Comparison of ENCODE assay signal across 11 cellular contexts in genomic region chr4:158906073-158906472, GRCh38.
DNase-seq lines count a peak whose midpoint lies in the region; ATAC-seq and TF ChIP-seq lines count a peak whose summit lies in the region.
"Had no signal": no experiment of that assay in that cellular context is flagged by ENCODE, and none has a peak within 500 bp of the region (broad histone marks: within the 10 kb centered on the region; RNA-seq: fewer than 3 reads in every experiment).

No MANE protein-coding gene starts in this region.

- TF ChIP-seq POLR2A in sigmoid colon (IDR thresholded peaks at IDR 0.05) = no peak

- no peak overlapping the region for H3K4me3 ChIP-seq in CD4-positive, alpha-beta memory T cell (ENCODE audit: low read length in 2 of 2)
- H3K4me3 ChIP-seq in sigmoid colon = no peak overlapping the region
- H3K4me3 ChIP-seq: BLaER1, hepatocyte had no signal

- ATAC-seq in GM19023 (IDR thresholded peaks at IDR 0.05; ENCODE audit: unreplicated experiment) = peak; percentile 67
- ATAC-seq in HG02642 (IDR thresholded peaks at IDR 0.05; ENCODE audit: poor library complexity, unreplicated experiment) = peak; percentile 88

- TF ChIP-seq EP300 in sigmoid colon (IDR thresholded peaks at IDR 0.05) = no peak

- POLR2A ChIA-PET in CD4-positive, alpha-beta memory T cell (lab: Charles Lee; ENCODE audit: partially characterized antibody) = no interaction called here

- no peaks in the 10 kb centered on the region for H3K36me3 ChIP-seq in CD4-positive, alpha-beta memory T cell (ENCODE audit: insufficient read depth, low read length)
- peaks cover 0 to 11% (median 2%) of the 10 kb centered on the region in 4 donors for H3K36me3 ChIP-seq in sigmoid colon

- H3K9me3 ChIP-seq in CD4-positive, alpha-beta memory T cell (ENCODE audit: control insufficient read depth in 1 of 2, low read length in 2 of 2) = no peaks in the 10 kb centered on the region
- no peaks in the 10 kb centered on the region for H3K9me3 ChIP-seq in sigmoid colon

- peaks cover 13% of the 10 kb centered on the region for H3K4me1 ChIP-seq in CD4-positive, alpha-beta memory T cell (ENCODE audit: insufficient read depth, low read length)
- H3K4me1 ChIP-seq in sigmoid colon = peaks cover 0 to 8% (median 3%) of the 10 kb centered on the region in 4 donors

- H3K4me3 Mint-ChIP-seq in CD4-positive, alpha-beta memory T cell = no peak overlapping the region
- H3K4me3 Mint-ChIP-seq in osteocyte (ENCODE audit: unreplicated experiment) = no peak overlapping the region

- peaks cover 19 to 22% of the 10 kb centered on the region in 2 donors for H3K36me3 Mint-ChIP-seq in CD4-positive, alpha-beta memory T cell
- H3K36me3 Mint-ChIP-seq in osteocyte (ENCODE audit: unreplicated experiment) = peaks cover 22% of the 10 kb centered on the region

- H3K27me3 ChIP-seq in CD4-positive, alpha-beta memory T cell (ENCODE audit: insufficient read depth, low read length) = no peaks in the 10 kb centered on the region
- H3K27me3 ChIP-seq in sigmoid colon = no peaks in the 10 kb centered on the region
- H3K27me3 ChIP-seq: BLaER1, hepatocyte had no signal

- H3K4me1 Mint-ChIP-seq in CD4-positive, alpha-beta memory T cell = peaks cover 9 to 29% (median 15%) of the 10 kb centered on the region in 4 donors
- H3K4me1 Mint-ChIP-seq in osteocyte (ENCODE audit: unreplicated experiment) = peaks cover 16% of the 10 kb centered on the region

- H3K27ac Mint-ChIP-seq in CD4-positive, alpha-beta memory T cell = peak overlapping the region; percentile 43 to 86 (median 68)
- no peak overlapping the region for H3K27ac Mint-ChIP-seq in osteocyte (ENCODE audit: unreplicated experiment)

- H3K27me3 Mint-ChIP-seq in CD4-positive, alpha-beta memory T cell = no peaks in the 10 kb centered on the region
- no peaks in the 10 kb centered on the region for H3K27me3 Mint-ChIP-seq in osteocyte (ENCODE audit: unreplicated experiment)

- intact Hi-C loops in CD4-positive, alpha-beta memory T cell (cut with micrococcal nuclease) = no loop called here
- intact Hi-C loops in sigmoid colon (cut with DNase I) = no loop called here

- DNase-seq in CD4-positive, alpha-beta memory T cell = peak; percentile 23 to 66 (median 47)
- peak; percentile 92 for DNase-seq in NAMALWA (ENCODE audit: low spot score)
- DNase-seq in NCI-H1694 treated with DMSO at 0.1 percent for 48 hours (lab: John Stamatoyannopoulos, UW) = no peak
- DNase-seq in SKM-1 (lab: John Stamatoyannopoulos, UW; ENCODE audit: unreplicated experiment) = no peak
- no peak for DNase-seq in osteocyte (ENCODE audit: extremely low spot score, unreplicated experiment)
- DNase-seq in sigmoid colon = no peak
- DNase-seq: activated CD4-positive, alpha-beta T cell treated with anti-CD3 and anti-CD28 coated beads, Interleukin-2, amount 50 U/mL, for 4 hours had no signal

- H3K9me3 Mint-ChIP-seq in CD4-positive, alpha-beta memory T cell = no peaks in the 10 kb centered on the region
- no peaks in the 10 kb centered on the region for H3K9me3 Mint-ChIP-seq in osteocyte (ENCODE audit: unreplicated experiment)

- no peak overlapping the region for H3K27ac ChIP-seq in CD4-positive, alpha-beta memory T cell (ENCODE audit: low read depth, low read length)
- no peak overlapping the region for H3K27ac ChIP-seq in sigmoid colon
- H3K27ac ChIP-seq: BLaER1, hepatocyte had no signal

- TF ChIP-seq CTCF in osteocyte (IDR thresholded peaks at IDR 0.05) (no peak), sigmoid colon (IDR thresholded peaks at IDR 0.05) (no peak)

- CTCF ChIA-PET in CD4-positive, alpha-beta memory T cell (lab: Charles Lee; ENCODE audit: partially characterized antibody) = interaction anchor here (1.4 to 2.2 kb wide), 2 partner anchors 12 to 14 kb away, joined by 3 to 5 read pairs; no protein-coding TSS in a partner anchor

- WGBS in sigmoid colon, 2 donors = 53 to 64% methylated on average over 3 of the region's 3 CpGs

Comparison
In these comparisons a context has a peak if more than half of its experiments do, and no peak if none do; other contexts are left out.
1. DNase-seq: peak in CD4-positive, alpha-beta memory T cell (5 of 5) and NAMALWA (single experiment); none in NCI-H1694 treated with DMSO at 0.1 percent for 48 hours (single experiment), SKM-1 (single experiment), osteocyte (single experiment) and sigmoid colon (single experiment).